Comparison of ENCODE assay signal across 11 cellular contexts in the genomic region with DNA sequence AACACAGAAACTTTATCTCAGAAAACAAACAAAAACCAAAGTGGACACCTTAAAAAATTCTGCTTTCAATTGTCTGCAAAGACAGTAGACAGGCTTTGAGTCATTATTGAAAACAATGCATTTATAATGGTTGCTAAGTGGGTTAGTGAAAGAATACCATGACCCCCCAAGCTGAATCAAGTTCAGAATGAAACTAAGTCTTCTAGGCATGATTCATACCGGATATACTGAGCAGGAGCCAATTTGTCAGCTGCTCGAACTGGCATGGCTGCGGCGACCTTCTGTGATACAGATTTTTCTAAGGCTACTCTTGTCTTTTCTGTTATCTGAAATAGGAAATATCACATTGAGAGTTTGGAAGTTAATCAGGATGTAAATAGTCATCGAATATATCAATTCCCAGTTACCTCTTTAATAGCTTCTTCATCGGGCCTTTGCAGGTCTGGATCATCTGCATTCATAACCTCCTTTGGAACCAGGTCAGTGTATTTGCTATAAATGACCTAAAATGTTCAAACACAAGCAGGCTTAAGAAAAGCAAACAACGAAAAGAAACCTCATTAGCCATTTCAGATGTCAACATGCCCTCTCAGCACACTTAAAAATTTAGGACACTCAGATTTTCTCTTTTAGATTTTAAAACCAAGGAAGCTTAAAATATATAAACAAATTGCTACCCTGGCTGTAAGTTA. TPM values are rescaled to one million over a fixed set of nuclear protein-coding genes. Genes with fewer than 3 reads are reported as not detected.
A peak's percentile ranks its signal among the peaks of the same experiment; 100 is the strongest.
DNase-seq lines count a peak whose midpoint lies in the region; ATAC-seq, FAIRE-seq and TF ChIP-seq lines count a peak whose summit lies in the region.
"Had no signal": no experiment of that assay in that cellular context is flagged by ENCODE, and none has a peak within 500 bp of the region (broad histone marks: within the 10 kb centered on the region; RNA-seq: fewer than 3 reads in every experiment).

No MANE protein-coding gene starts in this region.

- FAIRE-seq in GM18507 (lab: Jason Lieb, UNC) = peak; percentile 36

- DNase-seq in AG10803 (ENCODE audit: low read depth) = peak; percentile 32
- no peak for DNase-seq in GM18507 (ENCODE audit: extremely low spot score, insufficient read length, low read depth)
- DNase-seq in activated CD4-positive, alpha-beta memory T cell treated with anti-CD3 and anti-CD28 coated beads, Interleukin-2, amount 10 ng/mL, durations not matched to agents 7 days and 5 days = peak; percentile 49
- DNase-seq in hepatic stellate cell (ENCODE audit: low spot score) = peak; percentile 9
- DNase-seq in SW480 (ENCODE audit: low spot score) = no peak
- DNase-seq in GDM1 (lab: John Stamatoyannopoulos, UW) = no peak
- no peak for DNase-seq in epidermal melanocyte (ENCODE audit: insufficient read length, low spot score)
- DNase-seq: DMS153, NCI-H1436 had no signal

- CTCF ChIA-PET in activated CD4-positive, alpha-beta memory T cell treated with anti-CD3 and anti-CD28 coated beads, Interleukin-2, amount 10 ng/mL, durations not matched to agents 7 days and 5 days (lab: Charles Lee) = no interaction called here

- H3K27me3 Mint-ChIP-seq in activated CD4-positive, alpha-beta memory T cell treated with anti-CD3 and anti-CD28 coated beads, Interleukin-2, amount 10 ng/mL, durations not matched to agents 7 days and 5 days = no peaks in the 10 kb centered on the region

- peak overlapping the region; percentile 74 for H3K27ac Mint-ChIP-seq in activated CD4-positive, alpha-beta memory T cell treated with anti-CD3 and anti-CD28 coated beads, Interleukin-2, amount 10 ng/mL, durations not matched to agents 7 days and 5 days

- H3K9me3 Mint-ChIP-seq in activated CD4-positive, alpha-beta memory T cell treated with anti-CD3 and anti-CD28 coated beads, Interleukin-2, amount 10 ng/mL, durations not matched to agents 7 days and 5 days = no peaks in the 10 kb centered on the region

- no peak for ATAC-seq in HG03469 (IDR thresholded peaks at IDR 0.05; ENCODE audit: unreplicated experiment)
- ATAC-seq: gastroesophageal sphincter had no signal

- H3K4me1 Mint-ChIP-seq in activated CD4-positive, alpha-beta memory T cell treated with anti-CD3 and anti-CD28 coated beads, Interleukin-2, amount 10 ng/mL, durations not matched to agents 7 days and 5 days = peaks cover 34% of the 10 kb centered on the region

- TF ChIP-seq CTCF in AG10803 (conservative IDR thresholded peaks at IDR 0.05; ENCODE audit: low read length) = no peak

- H3K4me3 Mint-ChIP-seq in activated CD4-positive, alpha-beta memory T cell treated with anti-CD3 and anti-CD28 coated beads, Interleukin-2, amount 10 ng/mL, durations not matched to agents 7 days and 5 days = peak overlapping the region; percentile 8

- H3K36me3 Mint-ChIP-seq in activated CD4-positive, alpha-beta memory T cell treated with anti-CD3 and anti-CD28 coated beads, Interleukin-2, amount 10 ng/mL, durations not matched to agents 7 days and 5 days (ENCODE audit: low read depth) = peaks cover 54% of the 10 kb centered on the region

- no peak overlapping the region for H3K4me3 ChIP-seq in AG10803 (ENCODE audit: low read length)
- H3K4me3 ChIP-seq: gastroesophageal sphincter had no signal

- POLR2A ChIA-PET in activated CD4-positive, alpha-beta memory T cell treated with anti-CD3 and anti-CD28 coated beads, Interleukin-2, amount 10 ng/mL, durations not matched to agents 7 days and 5 days (lab: Charles Lee) = interaction anchor here (0.7 to 2.0 kb wide), 4 partner anchors 16 to 27 kb away, joined by 3 to 11 read pairs (median 4); a partner anchor contains a TSS

RNA-seq across cellular contexts. Expression of a gene that starts 22.3 kb away (rescaled TPM):
- total RNA-seq in activated CD4-positive, alpha-beta memory T cell treated with anti-CD3 and anti-CD28 coated beads, Interleukin-2, amount 10 ng/mL, durations not matched to agents 7 days and 5 days = 100 to 1,000 TPM; 117 to 120 TPM

RNA-seq across cellular contexts. Expression of a gene that starts 30.8 kb away (rescaled TPM):
- total RNA-seq in activated CD4-positive, alpha-beta memory T cell treated with anti-CD3 and anti-CD28 coated beads, Interleukin-2, amount 10 ng/mL, durations not matched to agents 7 days and 5 days = 10 to 100 TPM; 56.4 to 76.7 TPM

RNA-seq across cellular contexts. Expression of a gene that starts 30.9 kb away (rescaled TPM):
- total RNA-seq in activated CD4-positive, alpha-beta memory T cell treated with anti-CD3 and anti-CD28 coated beads, Interleukin-2, amount 10 ng/mL, durations not matched to agents 7 days and 5 days = 10 to 100 TPM; 12.5 to 12.8 TPM

Comparison
In these comparisons a context has a peak if more than half of its experiments do, and no peak if none do; other contexts are left out.
1. DNase-seq: peak in AG10803 (single experiment), activated CD4-positive, alpha-beta memory T cell treated with anti-CD3 and anti-CD28 coated beads, Interleukin-2, amount 10 ng/mL, durations not matched to agents 7 days and 5 days (single experiment) and hepatic stellate cell (single experiment); none in GM18507 (single experiment), SW480 (single experiment), GDM1 (single experiment) and epidermal melanocyte (single experiment).